ENCODE assay signal across 15 cellular contexts in the genomic region with DNA sequence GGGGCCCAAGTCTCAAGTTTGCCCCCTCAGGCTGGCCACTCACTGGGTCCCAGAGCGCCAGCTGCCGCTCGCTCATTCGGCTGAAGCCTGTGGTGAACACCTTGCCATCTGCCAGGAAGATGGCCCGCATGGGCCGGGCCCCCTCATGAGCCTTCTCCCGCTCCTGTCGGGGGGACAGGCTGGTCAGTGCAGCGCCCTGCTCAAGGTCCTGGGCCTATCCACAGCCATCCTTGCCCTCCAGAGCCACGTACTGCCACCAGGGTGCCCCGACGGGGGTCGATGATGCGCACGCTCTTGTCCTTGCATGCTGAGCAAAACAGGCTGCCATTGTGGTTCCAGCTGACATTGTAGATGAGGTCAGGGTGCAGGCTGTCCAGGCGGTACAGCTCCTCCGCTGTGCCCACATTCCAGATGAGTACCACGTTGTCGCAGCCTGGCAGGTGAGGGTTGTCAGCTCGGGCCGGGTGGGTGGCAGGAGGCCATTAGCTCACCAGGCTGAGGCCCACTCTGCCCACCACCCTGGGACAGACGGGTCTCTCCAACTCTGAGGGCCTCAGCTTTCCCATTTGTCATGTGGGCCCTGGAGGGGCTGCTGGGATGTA. TPM values are rescaled to one million over a fixed set of nuclear protein-coding genes. Genes with fewer than 3 reads are reported as not detected.
A peak's percentile ranks its signal among the peaks of the same experiment; 100 is the strongest.
DNase-seq lines count a peak whose midpoint lies in the region; ATAC-seq and TF ChIP-seq lines count a peak whose summit lies in the region.
"Had no signal": no experiment of that assay in that cellular context is flagged by ENCODE, and none has a peak within 500 bp of the region (broad histone marks: within the 10 kb centered on the region; RNA-seq: fewer than 3 reads in every experiment).

No MANE protein-coding gene starts in this region.

- DNase-seq in T-helper 2 cell treated with Interferon-gamma antibody and Interleukin-4, amounts not matched to agents 5 μg/mL and 100 μg/mL, for 36 hours (ENCODE audit: low spot score) = no peak
- DNase-seq in T-helper 2 cell = no peak
- DNase-seq in HCT116 (ENCODE audit: low read depth, low spot score) = no peak
- DNase-seq in NCI-H1105 treated with DMSO at 0.1 percent for 48 hours (lab: John Stamatoyannopoulos, UW) = no peak
- DNase-seq: KG1, NCI-H2107, transverse colon had no signal

- H3K4me3 Mint-ChIP-seq in T-helper 2 cell treated with Interferon-gamma antibody and Interleukin-4, amounts not matched to agents 5 μg/mL and 100 μg/mL, for 36 hours = peak overlapping the region; percentile 29
- peak overlapping the region; percentile 95 for H3K4me3 Mint-ChIP-seq in activated T-helper 17 cell treated with anti-CD3 and anti-CD28 coated beads, Interleukin-2, amount 50 U/mL, for 72 hours
- peak overlapping the region; percentile 22 to 44 (median 34) for H3K4me3 Mint-ChIP-seq in nephron

- no peak for ATAC-seq in HCT116
- no peak for ATAC-seq in activated T-helper 17 cell treated with anti-CD3 and anti-CD28 coated beads, Interleukin-2, amount 50 U/mL, for 72 hours (replicated peaks)
- no peak for ATAC-seq in GM21423 (IDR thresholded peaks at IDR 0.05; ENCODE audit: unreplicated experiment)
- ATAC-seq in GM19455 (IDR thresholded peaks at IDR 0.05; ENCODE audit: unreplicated experiment) = no peak

- peaks cover 6 to 34% of the 10 kb centered on the region in 2 experiments; a peak in 3 of 4 replicates for H3K4me1 ChIP-seq in HCT116 (ENCODE audit: control insufficient read depth in 1 of 2, insufficient read depth in 2 of 2, low read length in 2 of 2)

- intact Hi-C loops in HCT116 (cut with micrococcal nuclease) = no loop called here

- H3K9me3 ChIP-seq in HCT116 (ENCODE audit: control insufficient read depth in 1 of 2, insufficient read depth in 1 of 2, low read depth in 1 of 2, low read length in 2 of 2) = no peaks in the 10 kb centered on the region
- H3K9me3 ChIP-seq: ascending aorta, transverse colon had no signal

- no TSS peak for BruUV-seq in HCT116 (replicated peaks; lab: Mats Ljungman, UMichigan)

- H3K4me3 ChIP-seq in HCT116 (replicated peaks in 1 of 2; ENCODE audit: low read depth in 1 of 2, low read length in 2 of 2) = no peak overlapping the region
- H3K4me3 ChIP-seq: ascending aorta, transverse colon had no signal

- no peaks in the 10 kb centered on the region for H3K27me3 Mint-ChIP-seq in T-helper 2 cell treated with Interferon-gamma antibody and Interleukin-4, amounts not matched to agents 5 μg/mL and 100 μg/mL, for 36 hours (ENCODE audit: low read depth)
- no peaks in the 10 kb centered on the region for H3K27me3 Mint-ChIP-seq in activated T-helper 17 cell treated with anti-CD3 and anti-CD28 coated beads, Interleukin-2, amount 50 U/mL, for 72 hours
- no peaks in the 10 kb centered on the region for H3K27me3 Mint-ChIP-seq in nephron (ENCODE audit: low read depth)

- no peaks in the 10 kb centered on the region for H3K9me3 Mint-ChIP-seq in T-helper 2 cell treated with Interferon-gamma antibody and Interleukin-4, amounts not matched to agents 5 μg/mL and 100 μg/mL, for 36 hours
- no peaks in the 10 kb centered on the region for H3K9me3 Mint-ChIP-seq in activated T-helper 17 cell treated with anti-CD3 and anti-CD28 coated beads, Interleukin-2, amount 50 U/mL, for 72 hours
- H3K9me3 Mint-ChIP-seq in nephron = no peaks in the 10 kb centered on the region

- peaks cover 30% of the 10 kb centered on the region for H3K36me3 Mint-ChIP-seq in T-helper 2 cell treated with Interferon-gamma antibody and Interleukin-4, amounts not matched to agents 5 μg/mL and 100 μg/mL, for 36 hours (ENCODE audit: low read depth)
- H3K36me3 Mint-ChIP-seq in activated T-helper 17 cell treated with anti-CD3 and anti-CD28 coated beads, Interleukin-2, amount 50 U/mL, for 72 hours (ENCODE audit: low read depth) = peaks cover 44% of the 10 kb centered on the region
- H3K36me3 Mint-ChIP-seq in nephron (ENCODE audit: low read depth) = peaks cover 4% of the 10 kb centered on the region

- RAD21 ChIA-PET in HCT116 (lab: Charles Lee; ENCODE audit: low non-redundant PET in 1 of 2, low total read pairs in 2 of 2, uncharacterized antibody in 2 of 2, unreplicated experiment in 2 of 2) = interaction anchor here in 1 of 2 experiments (0.7 kb wide), 1 partner anchor 155 kb away, joined by 3 read pairs; no protein-coding TSS in a partner anchor

- no peak for TF ChIP-seq POLR2A in HCT116 (IDR thresholded peaks at IDR 0.05; ENCODE audit: borderline replicate concordance, extremely low read depth, insufficient read depth, insufficient read length)

- no peaks in the 10 kb centered on the region for H4K20me1 ChIP-seq in HCT116 (ENCODE audit: insufficient read depth)

- H3K4me2 ChIP-seq in HCT116 (ENCODE audit: low read length) = no peak overlapping the region

- no peak for TF ChIP-seq RAD21 in HCT116 (IDR thresholded peaks at IDR 0.05; ENCODE audit: low read depth)

- CTCF ChIA-PET in HCT116 (lab: Charles Lee) = no interaction called here

- no peak overlapping the region for H3K9ac ChIP-seq in HCT116 (ENCODE audit: low read length)

- H3K27me3 ChIP-seq in HCT116 (ENCODE audit: insufficient read depth, low read length) = no peaks in the 10 kb centered on the region
- H3K27me3 ChIP-seq: ascending aorta, transverse colon had no signal

- no peaks in the 10 kb centered on the region for H3K9me2 ChIP-seq in HCT116 (ENCODE audit: insufficient read depth)

- H3K79me2 ChIP-seq in HCT116 (ENCODE audit: insufficient read depth, low read length) = peaks cover 7% of the 10 kb centered on the region; the same call in 1 of the 2 replicates

- peak overlapping the region; percentile 32; the same call in 1 of the 2 replicates for H3K27ac ChIP-seq in HCT116 (ENCODE audit: low read depth, low read length)

- POLR2A ChIA-PET in HCT116 (lab: Charles Lee) = no interaction called here

- peaks cover 52% of the 10 kb centered on the region for H3K4me1 Mint-ChIP-seq in T-helper 2 cell treated with Interferon-gamma antibody and Interleukin-4, amounts not matched to agents 5 μg/mL and 100 μg/mL, for 36 hours (ENCODE audit: low read depth)
- peaks cover 20% of the 10 kb centered on the region for H3K4me1 Mint-ChIP-seq in activated T-helper 17 cell treated with anti-CD3 and anti-CD28 coated beads, Interleukin-2, amount 50 U/mL, for 72 hours
- peaks cover 5% of the 10 kb centered on the region for H3K4me1 Mint-ChIP-seq in nephron

- TF ChIP-seq CTCF in HCT116 (IDR thresholded peaks at IDR 0.05 in 2 of 3, conservative IDR thresholded peaks at IDR 0.05 in 1 of 3; ENCODE audit: borderline replicate concordance in 1 of 3, insufficient read depth in 1 of 3, low read depth in 2 of 3, low read length in 2 of 3) = no peak
- TF ChIP-seq CTCF in nephron (IDR thresholded peaks at IDR 0.05; ENCODE audit: unreplicated experiment in 3 of 3) = no peak

- H3K27ac Mint-ChIP-seq in T-helper 2 cell treated with Interferon-gamma antibody and Interleukin-4, amounts not matched to agents 5 μg/mL and 100 μg/mL, for 36 hours = peak overlapping the region; percentile 81
- peak overlapping the region; percentile 92 for H3K27ac Mint-ChIP-seq in activated T-helper 17 cell treated with anti-CD3 and anti-CD28 coated beads, Interleukin-2, amount 50 U/mL, for 72 hours
- no peak overlapping the region for H3K27ac Mint-ChIP-seq in nephron

- H3K36me3 ChIP-seq in HCT116 (ENCODE audit: control insufficient read depth in 1 of 2, insufficient read depth in 2 of 2, low read length in 2 of 2) = peaks cover 0 to 2% of the 10 kb centered on the region in 2 experiments; a peak in 1 of 4 replicates
- H3K36me3 ChIP-seq: transverse colon had no signal

- no peak overlapping the region for H2AFZ ChIP-seq in HCT116 (ENCODE audit: low read depth, low read length, poor library complexity, severe bottlenecking)

TF ChIP-seq in HCT116, 20 proteins besides CTCF, POLR2A, EP300 and RAD21:
- TF ChIP-seq, protein P1, sequence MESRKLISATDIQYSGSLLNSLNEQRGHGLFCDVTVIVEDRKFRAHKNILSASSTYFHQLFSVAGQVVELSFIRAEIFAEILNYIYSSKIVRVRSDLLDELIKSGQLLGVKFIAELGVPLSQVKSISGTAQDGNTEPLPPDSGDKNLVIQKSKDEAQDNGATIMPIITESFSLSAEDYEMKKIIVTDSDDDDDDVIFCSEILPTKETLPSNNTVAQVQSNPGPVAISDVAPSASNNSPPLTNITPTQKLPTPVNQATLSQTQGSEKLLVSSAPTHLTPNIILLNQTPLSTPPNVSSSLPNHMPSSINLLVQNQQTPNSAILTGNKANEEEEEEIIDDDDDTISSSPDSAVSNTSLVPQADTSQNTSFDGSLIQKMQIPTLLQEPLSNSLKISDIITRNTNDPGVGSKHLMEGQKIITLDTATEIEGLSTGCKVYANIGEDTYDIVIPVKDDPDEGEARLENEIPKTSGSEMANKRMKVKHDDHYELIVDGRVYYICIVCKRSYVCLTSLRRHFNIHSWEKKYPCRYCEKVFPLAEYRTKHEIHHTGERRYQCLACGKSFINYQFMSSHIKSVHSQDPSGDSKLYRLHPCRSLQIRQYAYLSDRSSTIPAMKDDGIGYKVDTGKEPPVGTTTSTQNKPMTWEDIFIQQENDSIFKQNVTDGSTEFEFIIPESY (IDR thresholded peaks at IDR 0.05; ENCODE audit: extremely low read depth, insufficient replicate concordance, low read length) = no peak
- TF ChIP-seq ELF1 (IDR thresholded peaks at IDR 0.05; ENCODE audit: borderline replicate concordance, low read depth) (no peak), EZH2phosphoT487 (IDR thresholded peaks at IDR 0.05; ENCODE audit: borderline replicate concordance) (no peak), EZH2 (IDR thresholded peaks at IDR 0.05) (no peak), POLR2AphosphoS5 (IDR thresholded peaks at IDR 0.05; ENCODE audit: low read depth, low read length) (no peak), SP1 (IDR thresholded peaks at IDR 0.05; ENCODE audit: low read depth) (no peak), ZNF274 (IDR thresholded peaks at IDR 0.05; ENCODE audit: low read depth, low read length) (no peak)

RNA-seq across cellular contexts. Expression of gene CORO1B, which starts 2.1 kb away (rescaled TPM):
- total RNA-seq in HCT116 (2021; ENCODE audit: unreplicated experiment) = 94.5 TPM
- polyA plus RNA-seq in HCT116 (2012) = 96.4 and 118 TPM in 2 replicates
- 100 to 1,000 TPM; 303 to 326 TPM for total RNA-seq in activated T-helper 17 cell treated with anti-CD3 and anti-CD28 coated beads, Interleukin-2, amount 50 U/mL, for 72 hours

RNA-seq across cellular contexts. Expression of gene PTPRCAP, which starts 3.7 kb away (rescaled TPM):
- total RNA-seq in HCT116 (2021; ENCODE audit: unreplicated experiment) = 1.4 TPM
- 2.5 and 3.0 TPM in 2 replicates for polyA plus RNA-seq in HCT116 (2012)
- 100 to 1,000 TPM; 112 to 228 TPM for total RNA-seq in activated T-helper 17 cell treated with anti-CD3 and anti-CD28 coated beads, Interleukin-2, amount 50 U/mL, for 72 hours
- total RNA-seq: skeletal muscle tissue had no signal

RNA-seq across cellular contexts. Expression of gene GPR152, which starts 11.3 kb away (rescaled TPM):
- total RNA-seq in HCT116 (2021; ENCODE audit: unreplicated experiment) = not detected
- not detected in 2 replicates for polyA plus RNA-seq in HCT116 (2012)
- not detected for total RNA-seq in activated T-helper 17 cell treated with anti-CD3 and anti-CD28 coated beads, Interleukin-2, amount 50 U/mL, for 72 hours
- total RNA-seq: A673; activated CD8-positive, alpha-beta memory T cell treated with anti-CD3 and anti-CD28 coated beads for 36 hours; ascending aorta; skeletal muscle tissue; transverse colon had no signal

RNA-seq across cellular contexts. Expression of gene RPS6KB2, which starts 12.9 kb away (rescaled TPM):
- 54.1 TPM for total RNA-seq in HCT116 (2021; ENCODE audit: unreplicated experiment)
- polyA plus RNA-seq in HCT116 (2012) = 46.1 and 52.7 TPM in 2 replicates
- total RNA-seq in activated T-helper 17 cell treated with anti-CD3 and anti-CD28 coated beads, Interleukin-2, amount 50 U/mL, for 72 hours = 10 to 100 TPM; 62.3 to 63.0 TPM

RNA-seq across cellular contexts. Expression of gene CABP4, which starts 14.0 kb away (rescaled TPM):
- total RNA-seq in HCT116 (2021; ENCODE audit: unreplicated experiment) = not detected
- polyA plus RNA-seq in HCT116 (2012) = 0.08 TPM in 1 of 2 replicates, not detected in the other
- total RNA-seq in activated T-helper 17 cell treated with anti-CD3 and anti-CD28 coated beads, Interleukin-2, amount 50 U/mL, for 72 hours = 1 to 10 TPM in 1 of 2 donors, under 1 TPM in 1; 0.32 to 2.2 TPM
- total RNA-seq: A673, ascending aorta had no signal

Comparison
In these comparisons a context has a peak if more than half of its experiments do, and no peak if none do; other contexts are left out.
1. H3K27ac Mint-ChIP-seq: peak in T-helper 2 cell treated with Interferon-gamma antibody and Interleukin-4, amounts not matched to agents 5 μg/mL and 100 μg/mL, for 36 hours (single experiment) and activated T-helper 17 cell treated with anti-CD3 and anti-CD28 coated beads, Interleukin-2, amount 50 U/mL, for 72 hours (single experiment); none in nephron (0 of 3).
2. H3K4me3 Mint-ChIP-seq: peak in every context shown above with its lines; median percentile 95 in activated T-helper 17 cell treated with anti-CD3 and anti-CD28 coated beads, Interleukin-2, amount 50 U/mL, for 72 hours; 34 in nephron; 29 in T-helper 2 cell treated with Interferon-gamma antibody and Interleukin-4, amounts not matched to agents 5 μg/mL and 100 μg/mL, for 36 hours.
3. RNA of gene PTPRCAP, which starts 3.7 kb away (total RNA-seq): 112 to 228 TPM in activated T-helper 17 cell treated with anti-CD3 and anti-CD28 coated beads, Interleukin-2, amount 50 U/mL, for 72 hours; 1.4 TPM in HCT116 (single experiment); every median in the first group is over 10 times any median in the second.